ENCODE assay signal across 1 cellular context in genomic region chr12:108854453-108855283, GRCh38.
TF ChIP-seq lines count a peak whose summit lies in the region.

No MANE protein-coding gene starts in this region.

TF ChIP-seq in GM12878, 131 proteins besides CTCF, POLR2A, EP300 and RAD21 (continued from another document):
- TF ChIP-seq MLLT1 (IDR thresholded peaks at IDR 0.05) (peak; percentile 42; the same call in 1 of the 2 replicates), TARDBP (IDR thresholded peaks at IDR 0.05; ENCODE audit: borderline replicate concordance) (0 out of 2 replicates have a peak, but pooled peaks have one; percentile 43), ZNF217 (IDR thresholded peaks at IDR 0.05) (peak; percentile 97), MTA2 (IDR thresholded peaks at IDR 0.05; ENCODE audit: low read depth) (peak; percentile 85), BACH1 (IDR thresholded peaks at IDR 0.05; ENCODE audit: borderline replicate concordance) (peak; percentile 88; the same call in 1 of the 2 replicates), RUNX3 (IDR thresholded peaks at IDR 0.05; ENCODE audit: low read length) (peak; percentile 86), SP1 (IDR thresholded peaks at IDR 0.05; ENCODE audit: low read depth, low read length) (peak; percentile 40), CHD2 (IDR thresholded peaks at IDR 0.05; ENCODE audit: borderline replicate concordance, low read depth, low read length) (peak; percentile 54; the same call in 1 of the 2 replicates), RBBP5 (conservative IDR thresholded peaks at IDR 0.05) (no peak), NR2F1 (conservative IDR thresholded peaks at IDR 0.05) (peak; percentile 83), LARP7 (IDR thresholded peaks at IDR 0.05) (no peak), PAX5 (IDR thresholded peaks at IDR 0.05; ENCODE audit: borderline replicate concordance, low read depth, low read length) (peak; percentile 84), NFYA (IDR thresholded peaks at IDR 0.05; ENCODE audit: borderline replicate concordance, low read depth, low read length) (no peak), EED (IDR thresholded peaks at IDR 0.05; ENCODE audit: low read depth) (peak; percentile 94), JUNB (IDR thresholded peaks at IDR 0.05) (peak; percentile 95), ZBED1 (IDR thresholded peaks at IDR 0.05; ENCODE audit: borderline replicate concordance) (peak; percentile 64; the same call in 1 of the 2 replicates), BHLHE40 (IDR thresholded peaks at IDR 0.05; ENCODE audit: borderline replicate concordance in 1 of 2, low read depth in 2 of 2, low read length in 1 of 2) (peak; percentile 72 to 79), DPF2 (IDR thresholded peaks at IDR 0.05) (peak; percentile 86; the same call in 1 of the 2 replicates), NRF1 (conservative IDR thresholded peaks at IDR 0.05; ENCODE audit: low read depth, low read length) (no peak), ETV6 (conservative IDR thresholded peaks at IDR 0.05 in 1 of 2, IDR thresholded peaks at IDR 0.05 in 1 of 2; ENCODE audit: borderline replicate concordance in 1 of 2, low read depth in 1 of 2) (peak in 1 of 2 experiments; percentile 34; a peak in 1 of 4 replicates), NFIC (IDR thresholded peaks at IDR 0.05; ENCODE audit: low read depth, low read length) (peak; percentile 86; the same call in 1 of the 2 replicates), MXI1 (IDR thresholded peaks at IDR 0.05; ENCODE audit: low read depth, low read length) (peak; percentile 87), WRNIP1 (IDR thresholded peaks at IDR 0.05; ENCODE audit: borderline replicate concordance, low read depth, low read length) (peak; percentile 10; the same call in 1 of the 2 replicates), SMARCA5 (IDR thresholded peaks at IDR 0.05) (peak; percentile 87)
- TF ChIP-seq, protein P1, sequence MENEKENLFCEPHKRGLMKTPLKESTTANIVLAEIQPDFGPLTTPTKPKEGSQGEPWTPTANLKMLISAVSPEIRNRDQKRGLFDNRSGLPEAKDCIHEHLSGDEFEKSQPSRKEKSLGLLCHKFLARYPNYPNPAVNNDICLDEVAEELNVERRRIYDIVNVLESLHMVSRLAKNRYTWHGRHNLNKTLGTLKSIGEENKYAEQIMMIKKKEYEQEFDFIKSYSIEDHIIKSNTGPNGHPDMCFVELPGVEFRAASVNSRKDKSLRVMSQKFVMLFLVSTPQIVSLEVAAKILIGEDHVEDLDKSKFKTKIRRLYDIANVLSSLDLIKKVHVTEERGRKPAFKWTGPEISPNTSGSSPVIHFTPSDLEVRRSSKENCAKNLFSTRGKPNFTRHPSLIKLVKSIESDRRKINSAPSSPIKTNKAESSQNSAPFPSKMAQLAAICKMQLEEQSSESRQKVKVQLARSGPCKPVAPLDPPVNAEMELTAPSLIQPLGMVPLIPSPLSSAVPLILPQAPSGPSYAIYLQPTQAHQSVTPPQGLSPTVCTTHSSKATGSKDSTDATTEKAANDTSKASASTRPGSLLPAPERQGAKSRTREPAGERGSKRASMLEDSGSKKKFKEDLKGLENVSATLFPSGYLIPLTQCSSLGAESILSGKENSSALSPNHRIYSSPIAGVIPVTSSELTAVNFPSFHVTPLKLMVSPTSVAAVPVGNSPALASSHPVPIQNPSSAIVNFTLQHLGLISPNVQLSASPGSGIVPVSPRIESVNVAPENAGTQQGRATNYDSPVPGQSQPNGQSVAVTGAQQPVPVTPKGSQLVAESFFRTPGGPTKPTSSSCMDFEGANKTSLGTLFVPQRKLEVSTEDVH (IDR thresholded peaks at IDR 0.05; ENCODE audit: low read depth, partially characterized antibody), result no peak
- TF ChIP-seq, protein P2, sequence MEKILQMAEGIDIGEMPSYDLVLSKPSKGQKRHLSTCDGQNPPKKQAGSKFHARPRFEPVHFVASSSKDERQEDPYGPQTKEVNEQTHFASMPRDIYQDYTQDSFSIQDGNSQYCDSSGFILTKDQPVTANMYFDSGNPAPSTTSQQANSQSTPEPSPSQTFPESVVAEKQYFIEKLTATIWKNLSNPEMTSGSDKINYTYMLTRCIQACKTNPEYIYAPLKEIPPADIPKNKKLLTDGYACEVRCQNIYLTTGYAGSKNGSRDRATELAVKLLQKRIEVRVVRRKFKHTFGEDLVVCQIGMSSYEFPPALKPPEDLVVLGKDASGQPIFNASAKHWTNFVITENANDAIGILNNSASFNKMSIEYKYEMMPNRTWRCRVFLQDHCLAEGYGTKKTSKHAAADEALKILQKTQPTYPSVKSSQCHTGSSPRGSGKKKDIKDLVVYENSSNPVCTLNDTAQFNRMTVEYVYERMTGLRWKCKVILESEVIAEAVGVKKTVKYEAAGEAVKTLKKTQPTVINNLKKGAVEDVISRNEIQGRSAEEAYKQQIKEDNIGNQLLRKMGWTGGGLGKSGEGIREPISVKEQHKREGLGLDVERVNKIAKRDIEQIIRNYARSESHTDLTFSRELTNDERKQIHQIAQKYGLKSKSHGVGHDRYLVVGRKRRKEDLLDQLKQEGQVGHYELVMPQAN (conservative IDR thresholded peaks at IDR 0.05), result 0 out of 2 replicates have a peak, but pooled peaks have one; percentile 8
- TF ChIP-seq, protein P3, sequence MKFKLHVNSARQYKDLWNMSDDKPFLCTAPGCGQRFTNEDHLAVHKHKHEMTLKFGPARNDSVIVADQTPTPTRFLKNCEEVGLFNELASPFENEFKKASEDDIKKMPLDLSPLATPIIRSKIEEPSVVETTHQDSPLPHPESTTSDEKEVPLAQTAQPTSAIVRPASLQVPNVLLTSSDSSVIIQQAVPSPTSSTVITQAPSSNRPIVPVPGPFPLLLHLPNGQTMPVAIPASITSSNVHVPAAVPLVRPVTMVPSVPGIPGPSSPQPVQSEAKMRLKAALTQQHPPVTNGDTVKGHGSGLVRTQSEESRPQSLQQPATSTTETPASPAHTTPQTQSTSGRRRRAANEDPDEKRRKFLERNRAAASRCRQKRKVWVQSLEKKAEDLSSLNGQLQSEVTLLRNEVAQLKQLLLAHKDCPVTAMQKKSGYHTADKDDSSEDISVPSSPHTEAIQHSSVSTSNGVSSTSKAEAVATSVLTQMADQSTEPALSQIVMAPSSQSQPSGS (IDR thresholded peaks at IDR 0.05; ENCODE audit: low read length), result peak; percentile 94
- TF ChIP-seq, protein P4, sequence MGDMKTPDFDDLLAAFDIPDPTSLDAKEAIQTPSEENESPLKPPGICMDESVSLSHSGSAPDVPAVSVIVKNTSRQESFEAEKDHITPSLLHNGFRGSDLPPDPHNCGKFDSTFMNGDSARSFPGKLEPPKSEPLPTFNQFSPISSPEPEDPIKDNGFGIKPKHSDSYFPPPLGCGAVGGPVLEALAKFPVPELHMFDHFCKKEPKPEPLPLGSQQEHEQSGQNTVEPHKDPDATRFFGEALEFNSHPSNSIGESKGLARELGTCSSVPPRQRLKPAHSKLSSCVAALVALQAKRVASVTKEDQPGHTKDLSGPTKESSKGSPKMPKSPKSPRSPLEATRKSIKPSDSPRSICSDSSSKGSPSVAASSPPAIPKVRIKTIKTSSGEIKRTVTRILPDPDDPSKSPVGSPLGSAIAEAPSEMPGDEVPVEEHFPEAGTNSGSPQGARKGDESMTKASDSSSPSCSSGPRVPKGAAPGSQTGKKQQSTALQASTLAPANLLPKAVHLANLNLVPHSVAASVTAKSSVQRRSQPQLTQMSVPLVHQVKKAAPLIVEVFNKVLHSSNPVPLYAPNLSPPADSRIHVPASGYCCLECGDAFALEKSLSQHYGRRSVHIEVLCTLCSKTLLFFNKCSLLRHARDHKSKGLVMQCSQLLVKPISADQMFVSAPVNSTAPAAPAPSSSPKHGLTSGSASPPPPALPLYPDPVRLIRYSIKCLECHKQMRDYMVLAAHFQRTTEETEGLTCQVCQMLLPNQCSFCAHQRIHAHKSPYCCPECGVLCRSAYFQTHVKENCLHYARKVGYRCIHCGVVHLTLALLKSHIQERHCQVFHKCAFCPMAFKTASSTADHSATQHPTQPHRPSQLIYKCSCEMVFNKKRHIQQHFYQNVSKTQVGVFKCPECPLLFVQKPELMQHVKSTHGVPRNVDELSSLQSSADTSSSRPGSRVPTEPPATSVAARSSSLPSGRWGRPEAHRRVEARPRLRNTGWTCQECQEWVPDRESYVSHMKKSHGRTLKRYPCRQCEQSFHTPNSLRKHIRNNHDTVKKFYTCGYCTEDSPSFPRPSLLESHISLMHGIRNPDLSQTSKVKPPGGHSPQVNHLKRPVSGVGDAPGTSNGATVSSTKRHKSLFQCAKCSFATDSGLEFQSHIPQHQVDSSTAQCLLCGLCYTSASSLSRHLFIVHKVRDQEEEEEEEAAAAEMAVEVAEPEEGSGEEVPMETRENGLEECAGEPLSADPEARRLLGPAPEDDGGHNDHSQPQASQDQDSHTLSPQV (IDR thresholded peaks at IDR 0.05), result peak; percentile 35; the same call in 1 of the 2 replicates
- TF ChIP-seq, protein P5, sequence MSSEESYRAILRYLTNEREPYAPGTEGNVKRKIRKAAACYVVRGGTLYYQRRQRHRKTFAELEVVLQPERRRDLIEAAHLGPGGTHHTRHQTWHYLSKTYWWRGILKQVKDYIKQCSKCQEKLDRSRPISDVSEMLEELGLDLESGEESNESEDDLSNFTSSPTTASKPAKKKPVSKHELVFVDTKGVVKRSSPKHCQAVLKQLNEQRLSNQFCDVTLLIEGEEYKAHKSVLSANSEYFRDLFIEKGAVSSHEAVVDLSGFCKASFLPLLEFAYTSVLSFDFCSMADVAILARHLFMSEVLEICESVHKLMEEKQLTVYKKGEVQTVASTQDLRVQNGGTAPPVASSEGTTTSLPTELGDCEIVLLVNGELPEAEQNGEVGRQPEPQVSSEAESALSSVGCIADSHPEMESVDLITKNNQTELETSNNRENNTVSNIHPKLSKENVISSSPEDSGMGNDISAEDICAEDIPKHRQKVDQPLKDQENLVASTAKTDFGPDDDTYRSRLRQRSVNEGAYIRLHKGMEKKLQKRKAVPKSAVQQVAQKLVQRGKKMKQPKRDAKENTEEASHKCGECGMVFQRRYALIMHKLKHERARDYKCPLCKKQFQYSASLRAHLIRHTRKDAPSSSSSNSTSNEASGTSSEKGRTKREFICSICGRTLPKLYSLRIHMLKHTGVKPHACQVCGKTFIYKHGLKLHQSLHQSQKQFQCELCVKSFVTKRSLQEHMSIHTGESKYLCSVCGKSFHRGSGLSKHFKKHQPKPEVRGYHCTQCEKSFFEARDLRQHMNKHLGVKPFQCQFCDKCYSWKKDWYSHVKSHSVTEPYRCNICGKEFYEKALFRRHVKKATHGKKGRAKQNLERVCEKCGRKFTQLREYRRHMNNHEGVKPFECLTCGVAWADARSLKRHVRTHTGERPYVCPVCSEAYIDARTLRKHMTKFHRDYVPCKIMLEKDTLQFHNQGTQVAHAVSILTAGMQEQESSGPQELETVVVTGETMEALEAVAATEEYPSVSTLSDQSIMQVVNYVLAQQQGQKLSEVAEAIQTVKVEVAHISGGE (CRISPR knock-in tag; IDR thresholded peaks at IDR 0.05), result no peak
